In the genomic region with DNA sequence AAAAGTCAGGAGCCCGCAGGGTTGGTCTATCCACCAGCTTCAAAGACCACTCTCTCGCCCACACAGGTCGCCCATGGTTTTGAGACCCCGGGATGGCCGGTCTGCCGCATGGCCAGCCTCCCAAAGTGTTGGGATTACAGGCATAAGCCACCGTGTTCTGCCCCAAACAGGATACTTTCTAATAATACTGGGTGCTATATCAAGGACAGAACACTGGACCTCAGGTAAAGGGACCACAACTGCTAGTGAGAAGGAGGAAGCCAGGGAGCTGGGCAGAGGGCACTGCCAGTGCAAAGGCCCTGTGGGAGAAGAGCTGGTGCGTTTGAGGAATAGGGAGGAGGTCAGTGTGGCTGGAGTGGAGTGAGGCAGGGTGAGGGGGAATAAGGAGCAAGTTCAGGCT, we compare ENCODE assay signal across 14 cellular contexts. TPM values are rescaled to one million over a fixed set of nuclear protein-coding genes. Genes with fewer than 3 reads are reported as not detected.
A peak's percentile ranks its signal among the peaks of the same experiment; 100 is the strongest.
DNase-seq lines count a peak whose midpoint lies in the region; ATAC-seq and TF ChIP-seq lines count a peak whose summit lies in the region.
"Had no signal": no experiment of that assay in that cellular context is flagged by ENCODE, and none has a peak within 500 bp of the region (broad histone marks: within the 10 kb centered on the region; RNA-seq: fewer than 3 reads in every experiment).

No MANE protein-coding gene starts in this region.

- no peaks in the 10 kb centered on the region for H3K4me1 ChIP-seq in Peyer's patch

- no peaks in the 10 kb centered on the region for H3K9me3 ChIP-seq in CD4-positive, alpha-beta T cell (ENCODE audit: control insufficient read depth, low read length)
- H3K9me3 ChIP-seq in Peyer's patch, result no peaks in the 10 kb centered on the region
- H3K9me3 ChIP-seq: ovary had no signal

- no peak overlapping the region for H3K4me3 Mint-ChIP-seq in CD4-positive, alpha-beta T cell
- H3K4me3 Mint-ChIP-seq in activated naive CD8-positive, alpha-beta T cell treated with anti-CD3 and anti-CD28 coated beads, Interleukin-2, amount 10 ng/mL, durations not matched to agents 7 days and 5 days, result no peak overlapping the region
- peak overlapping the region; percentile 18 for H3K4me3 Mint-ChIP-seq in natural killer cell

- CTCF ChIA-PET in CD4-positive, alpha-beta T cell (lab: Charles Lee), result no interaction called here

- H3K27ac Mint-ChIP-seq in CD4-positive, alpha-beta T cell, result peak overlapping the region; percentile 76
- H3K27ac Mint-ChIP-seq in activated naive CD8-positive, alpha-beta T cell treated with anti-CD3 and anti-CD28 coated beads, Interleukin-2, amount 10 ng/mL, durations not matched to agents 7 days and 5 days, result peak overlapping the region; percentile 3
- peak overlapping the region; percentile 47 to 65 for H3K27ac Mint-ChIP-seq in natural killer cell

- H3K9me3 Mint-ChIP-seq in CD4-positive, alpha-beta T cell, result no peaks in the 10 kb centered on the region
- peaks cover 1% of the 10 kb centered on the region for H3K9me3 Mint-ChIP-seq in activated naive CD8-positive, alpha-beta T cell treated with anti-CD3 and anti-CD28 coated beads, Interleukin-2, amount 10 ng/mL, durations not matched to agents 7 days and 5 days
- no peaks in the 10 kb centered on the region for H3K9me3 Mint-ChIP-seq in natural killer cell

- no peaks in the 10 kb centered on the region for H3K27me3 Mint-ChIP-seq in CD4-positive, alpha-beta T cell
- H3K27me3 Mint-ChIP-seq in activated naive CD8-positive, alpha-beta T cell treated with anti-CD3 and anti-CD28 coated beads, Interleukin-2, amount 10 ng/mL, durations not matched to agents 7 days and 5 days, result no peaks in the 10 kb centered on the region
- H3K27me3 Mint-ChIP-seq in natural killer cell (ENCODE audit: low read depth in 2 of 2), result no peaks in the 10 kb centered on the region

- intact Hi-C loops in CD4-positive, alpha-beta T cell (cut with DNase I, micrococcal nuclease), result no loop called here
- intact Hi-C loops in natural killer cell (cut with micrococcal nuclease), result no loop called here

- H3K36me3 ChIP-seq in Peyer's patch, result no peaks in the 10 kb centered on the region
- H3K36me3 ChIP-seq: ovary had no signal

- POLR2A ChIA-PET in CD4-positive, alpha-beta T cell (lab: Charles Lee), result no interaction called here
- POLR2A ChIA-PET in activated naive CD8-positive, alpha-beta T cell treated with anti-CD3 and anti-CD28 coated beads, Interleukin-2, amount 10 ng/mL, durations not matched to agents 7 days and 5 days (lab: Charles Lee), result no interaction called here

- TF ChIP-seq POLR2A in Peyer's patch (IDR thresholded peaks at IDR 0.05), result no peak

- ATAC-seq in CD4-positive, alpha-beta T cell (ENCODE audit: poor library complexity), result no peak
- no peak for ATAC-seq in activated naive CD8-positive, alpha-beta T cell treated with anti-CD3 and anti-CD28 coated beads, Interleukin-2, amount 10 ng/mL, durations not matched to agents 7 days and 5 days (ENCODE audit: low read depth)
- ATAC-seq in natural killer cell (no peak), HG02885 (IDR thresholded peaks at IDR 0.05; ENCODE audit: poor library complexity, unreplicated experiment) (no peak), GM19324 (IDR thresholded peaks at IDR 0.05; ENCODE audit: low FRiP score, unreplicated experiment) (no peak), HG03520 (IDR thresholded peaks at IDR 0.05; ENCODE audit: unreplicated experiment) (no peak)

- TF ChIP-seq CTCF in CD4-positive, alpha-beta T cell (IDR thresholded peaks at IDR 0.05), result no peak
- TF ChIP-seq CTCF in Peyer's patch (IDR thresholded peaks at IDR 0.05), result no peak
- no peak for TF ChIP-seq CTCF in natural killer cell (IDR thresholded peaks at IDR 0.05)

- peaks cover 94% of the 10 kb centered on the region for H3K36me3 Mint-ChIP-seq in CD4-positive, alpha-beta T cell (ENCODE audit: low read depth)
- H3K36me3 Mint-ChIP-seq in activated naive CD8-positive, alpha-beta T cell treated with anti-CD3 and anti-CD28 coated beads, Interleukin-2, amount 10 ng/mL, durations not matched to agents 7 days and 5 days, result peaks cover 31% of the 10 kb centered on the region
- no peaks in the 10 kb centered on the region for H3K36me3 Mint-ChIP-seq in natural killer cell

- H3K27ac ChIP-seq in CD4-positive, alpha-beta T cell (ENCODE audit: low read depth, low read length), result no peak overlapping the region
- H3K27ac ChIP-seq in Peyer's patch, result no peak overlapping the region
- H3K27ac ChIP-seq: ovary, RWPE1 had no signal

- H3K27me3 ChIP-seq in CD4-positive, alpha-beta T cell (ENCODE audit: control insufficient read depth, insufficient read depth, low read length), result no peaks in the 10 kb centered on the region
- H3K27me3 ChIP-seq in Peyer's patch, result no peaks in the 10 kb centered on the region
- H3K27me3 ChIP-seq: ovary had no signal

- H3K4me1 Mint-ChIP-seq in CD4-positive, alpha-beta T cell (ENCODE audit: low read depth), result peaks cover 33% of the 10 kb centered on the region
- H3K4me1 Mint-ChIP-seq in activated naive CD8-positive, alpha-beta T cell treated with anti-CD3 and anti-CD28 coated beads, Interleukin-2, amount 10 ng/mL, durations not matched to agents 7 days and 5 days, result peaks cover 14% of the 10 kb centered on the region
- peaks cover 21 to 50% of the 10 kb centered on the region in 2 donors for H3K4me1 Mint-ChIP-seq in natural killer cell

- peak in 1 of 10 experiments; percentile 26 for DNase-seq in CD4-positive, alpha-beta T cell
- peak in 2 of 3 donors; percentile 10 to 27 for DNase-seq in Peyer's patch
- DNase-seq in activated naive CD8-positive, alpha-beta T cell treated with anti-CD3 and anti-CD28 coated beads, Interleukin-2, amount 10 ng/mL, durations not matched to agents 7 days and 5 days, result no peak
- DNase-seq in natural killer cell, result no peak
- no peak for DNase-seq in AG08396 (ENCODE audit: low spot score)
- DNase-seq: caudate nucleus, H7, IMR-90, small intestine had no signal

- H3K4me3 ChIP-seq in Peyer's patch, result no peak overlapping the region
- H3K4me3 ChIP-seq: ovary had no signal

RNA-seq across cellular contexts. Expression of a gene that starts 34.1 kb away (rescaled TPM):
- total RNA-seq in CD4-positive, alpha-beta T cell, result 10 to 100 TPM; 34.5 to 34.8 TPM
- total RNA-seq in Peyer's patch (1 to 10 TPM in 2 of 4 donors, under 1 TPM in 1, not detected in 1; 0.18 to 4.1 (median 1.3) TPM), natural killer cell (10 to 100 TPM; 24.3 to 45.7 (median 26.5) TPM)
- total RNA-seq in activated naive CD8-positive, alpha-beta T cell treated with anti-CD3 and anti-CD28 coated beads, Interleukin-2, amount 10 ng/mL, durations not matched to agents 7 days and 5 days, result 10 to 100 TPM; 27.2 to 27.5 TPM

Comparison
In these comparisons a context has a peak if more than half of its experiments do, and no peak if none do; other contexts are left out.
1. DNase-seq: peak in Peyer's patch (2 of 3); none in activated naive CD8-positive, alpha-beta T cell treated with anti-CD3 and anti-CD28 coated beads, Interleukin-2, amount 10 ng/mL, durations not matched to agents 7 days and 5 days (single experiment), natural killer cell (single experiment) and AG08396 (single experiment).
2. H3K27ac Mint-ChIP-seq: peak in every context shown above with its lines; median percentile 76 in CD4-positive, alpha-beta T cell; 56 in natural killer cell; 3 in activated naive CD8-positive, alpha-beta T cell treated with anti-CD3 and anti-CD28 coated beads, Interleukin-2, amount 10 ng/mL, durations not matched to agents 7 days and 5 days.
3. RNA of a gene that starts 34.1 kb away (total RNA-seq): 34.5 to 34.8 TPM in CD4-positive, alpha-beta T cell, 27.2 to 27.5 TPM in activated naive CD8-positive, alpha-beta T cell treated with anti-CD3 and anti-CD28 coated beads, Interleukin-2, amount 10 ng/mL, durations not matched to agents 7 days and 5 days and 24.3 to 45.7 TPM in natural killer cell; 0.18 to 4.1 TPM in Peyer's patch; every median in the first group is over 4 times any median in the second.